ENCODE assay signal across 24 cellular contexts in genomic region chr2:1413156-1413690, GRCh38. TPM values are rescaled to one million over a fixed set of nuclear protein-coding genes. Genes with fewer than 3 reads are reported as not detected.
"Had no signal": no experiment of that assay in that cellular context is flagged by ENCODE, and none has a peak within 500 bp of the region (broad histone marks: within the 10 kb centered on the region; RNA-seq: fewer than 3 reads in every experiment).

Gene TPO, plus strand, starts transcription at chr2:1413463. Its CDS starts 946 bp downstream, at chr2:1414409.

- H2AFZ ChIP-seq: hepatocyte had no signal

- H3K27me3 Mint-ChIP-seq: dendritic cell treated with granulocyte-macrophage colony-stimulating factor and Interleukin-4, amounts not matched to agents 40 ng/mL and 50 ng/mL, for 4 days; naive thymus-derived CD8-positive, alpha-beta T cell had no signal

- H3K27ac Mint-ChIP-seq: dendritic cell treated with granulocyte-macrophage colony-stimulating factor and Interleukin-4, amounts not matched to agents 40 ng/mL and 50 ng/mL, for 4 days; effector memory CD8-positive, alpha-beta T cell; naive thymus-derived CD8-positive, alpha-beta T cell had no signal

- H3K4me3 ChIP-seq: esophagus squamous epithelium, hepatocyte, lung, mucosa of descending colon, psoas muscle, sigmoid colon, skin epidermis, stomach, upper lobe of left lung, uterus had no signal

- H3K36me3 Mint-ChIP-seq: naive thymus-derived CD8-positive, alpha-beta T cell had no signal

- H3K79me2 ChIP-seq: hepatocyte had no signal

- H3K4me1 Mint-ChIP-seq: naive thymus-derived CD8-positive, alpha-beta T cell had no signal

- ATAC-seq: effector memory CD8-positive, alpha-beta T cell; left colon; left ventricle myocardium superior; mucosa of descending colon; naive thymus-derived CD8-positive, alpha-beta T cell; psoas muscle had no signal

- H3K27me3 ChIP-seq: esophagus squamous epithelium, hepatocyte, sigmoid colon, stomach, upper lobe of left lung, uterus had no signal

- DNase-seq: cerebellar nuclear complex; effector memory CD8-positive, alpha-beta T cell; esophagus squamous epithelium; foreskin fibroblast; kidney; left colon; left ventricle myocardium superior; mesendoderm; mucosa of descending colon; naive thymus-derived CD8-positive, alpha-beta T cell; psoas muscle; retina; sigmoid colon; stimulated activated CD4-positive, alpha-beta T cell treated with anti-CD3 and anti-CD28 coated beads, Interleukin-12 subunit alpha, Interleukin-12 subunit beta, amount 100 ng/mL, for 4 hours; stimulated activated naive CD4-positive, alpha-beta T cell; stomach; upper lobe of left lung; uterus had no signal

- H3K4me1 ChIP-seq: esophagus squamous epithelium, psoas muscle, sigmoid colon, stomach, upper lobe of left lung, uterus had no signal

- H3K4me3 Mint-ChIP-seq: dendritic cell treated with granulocyte-macrophage colony-stimulating factor and Interleukin-4, amounts not matched to agents 40 ng/mL and 50 ng/mL, for 4 days; effector memory CD8-positive, alpha-beta T cell; naive thymus-derived CD8-positive, alpha-beta T cell had no signal

- H3K9me3 ChIP-seq: esophagus squamous epithelium, mucosa of descending colon, psoas muscle, sigmoid colon, stomach, upper lobe of left lung, uterus had no signal

- H3K27ac ChIP-seq: esophagus squamous epithelium, hepatocyte, psoas muscle, sigmoid colon, skin epidermis, stomach, upper lobe of left lung, uterus had no signal

- H3K9me3 Mint-ChIP-seq: dendritic cell treated with granulocyte-macrophage colony-stimulating factor and Interleukin-4, amounts not matched to agents 40 ng/mL and 50 ng/mL, for 4 days; effector memory CD8-positive, alpha-beta T cell; naive thymus-derived CD8-positive, alpha-beta T cell had no signal

- H3K36me3 ChIP-seq: esophagus squamous epithelium, sigmoid colon, stomach, upper lobe of left lung, uterus had no signal

- H3K4me2 ChIP-seq: hepatocyte had no signal

RNA-seq across cellular contexts. Expression of gene TPO, which starts in this region (rescaled TPM):
- total RNA-seq: epithelial cell of proximal tubule; hepatocyte; kidney; naive thymus-derived CD8-positive, alpha-beta T cell; osteoblast had no signal
- polyA plus RNA-seq: naive thymus-derived CD8-positive, alpha-beta T cell had no signal
